Comparison of ENCODE assay signal across 2 cellular contexts in the genomic region with DNA sequence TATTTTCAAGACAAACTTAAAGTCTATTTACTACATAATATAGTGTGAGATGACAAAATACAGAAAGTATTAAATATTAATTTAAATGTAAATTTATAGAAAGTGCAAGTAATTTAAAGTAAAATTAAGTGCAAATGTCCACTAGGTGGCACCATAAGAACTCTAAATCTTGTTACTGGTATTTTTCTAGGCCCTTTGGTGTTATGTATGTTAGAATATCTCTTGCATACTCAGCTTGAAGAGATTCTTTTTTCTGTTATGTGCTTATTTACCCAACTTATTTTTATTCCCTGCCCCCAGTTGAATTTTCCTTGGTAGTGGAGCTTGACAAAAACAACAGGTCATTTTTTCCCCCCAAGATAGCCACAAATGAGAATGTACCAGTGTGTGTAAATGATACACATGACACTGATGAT.
TF ChIP-seq lines count a peak whose summit lies in the region.

No MANE protein-coding gene starts in this region.

TF ChIP-seq in IMR-90, 13 proteins besides CTCF, POLR2A, EP300 and RAD21:
- no peak for TF ChIP-seq CEBPB (IDR thresholded peaks at IDR 0.05; ENCODE audit: low read depth, low read length)
- TF ChIP-seq MAFK (IDR thresholded peaks at IDR 0.05; ENCODE audit: low read depth, low read length), result no peak
- TF ChIP-seq NFE2L2 (IDR thresholded peaks at IDR 0.05; ENCODE audit: low read depth, low read length), result no peak
- no peak for TF ChIP-seq FOS (IDR thresholded peaks at IDR 0.05; ENCODE audit: low read depth, low read length)
- TF ChIP-seq SMC3 (IDR thresholded peaks at IDR 0.05; ENCODE audit: low read depth, low read length), result no peak; the same call in 1 of the 2 replicates
- no peak for TF ChIP-seq RFX5 (IDR thresholded peaks at IDR 0.05; ENCODE audit: low read depth, low read length)
- no peak for TF ChIP-seq RCOR1 (IDR thresholded peaks at IDR 0.05; ENCODE audit: insufficient replicate concordance, low read length)
- TF ChIP-seq, protein P1, sequence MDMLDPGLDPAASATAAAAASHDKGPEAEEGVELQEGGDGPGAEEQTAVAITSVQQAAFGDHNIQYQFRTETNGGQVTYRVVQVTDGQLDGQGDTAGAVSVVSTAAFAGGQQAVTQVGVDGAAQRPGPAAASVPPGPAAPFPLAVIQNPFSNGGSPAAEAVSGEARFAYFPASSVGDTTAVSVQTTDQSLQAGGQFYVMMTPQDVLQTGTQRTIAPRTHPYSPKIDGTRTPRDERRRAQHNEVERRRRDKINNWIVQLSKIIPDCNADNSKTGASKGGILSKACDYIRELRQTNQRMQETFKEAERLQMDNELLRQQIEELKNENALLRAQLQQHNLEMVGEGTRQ (IDR thresholded peaks at IDR 0.05; ENCODE audit: low read depth, low read length), result no peak
- TF ChIP-seq MAZ (IDR thresholded peaks at IDR 0.05; ENCODE audit: borderline replicate concordance, low read depth, low read length), result no peak
- TF ChIP-seq CHD1 (IDR thresholded peaks at IDR 0.05; ENCODE audit: low read depth, low read length), result no peak
- TF ChIP-seq, protein P2, sequence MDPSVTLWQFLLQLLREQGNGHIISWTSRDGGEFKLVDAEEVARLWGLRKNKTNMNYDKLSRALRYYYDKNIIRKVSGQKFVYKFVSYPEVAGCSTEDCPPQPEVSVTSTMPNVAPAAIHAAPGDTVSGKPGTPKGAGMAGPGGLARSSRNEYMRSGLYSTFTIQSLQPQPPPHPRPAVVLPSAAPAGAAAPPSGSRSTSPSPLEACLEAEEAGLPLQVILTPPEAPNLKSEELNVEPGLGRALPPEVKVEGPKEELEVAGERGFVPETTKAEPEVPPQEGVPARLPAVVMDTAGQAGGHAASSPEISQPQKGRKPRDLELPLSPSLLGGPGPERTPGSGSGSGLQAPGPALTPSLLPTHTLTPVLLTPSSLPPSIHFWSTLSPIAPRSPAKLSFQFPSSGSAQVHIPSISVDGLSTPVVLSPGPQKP (IDR thresholded peaks at IDR 0.05; ENCODE audit: borderline replicate concordance, low read depth, low read length), result no peak
- TF ChIP-seq BHLHE40 (IDR thresholded peaks at IDR 0.05; ENCODE audit: low read depth, low read length), result no peak
- no peak for TF ChIP-seq MXI1 (IDR thresholded peaks at IDR 0.05; ENCODE audit: borderline replicate concordance, low read depth, low read length)

TF ChIP-seq in endothelial cell of umbilical vein, 7 proteins besides CTCF, POLR2A, EP300 and RAD21:
- TF ChIP-seq POLR2AphosphoS5 (IDR thresholded peaks at IDR 0.05; ENCODE audit: insufficient read depth, low read depth, low read length) (no peak), MYC (IDR thresholded peaks at IDR 0.05; ENCODE audit: low read depth, low read length) (no peak), GATA2 (IDR thresholded peaks at IDR 0.05; ENCODE audit: insufficient read depth, insufficient read length, low read depth, low read length) (no peak), JUN (IDR thresholded peaks at IDR 0.05; ENCODE audit: borderline replicate concordance, insufficient read depth, insufficient read length, low read depth) (no peak), EZH2 (IDR thresholded peaks at IDR 0.05; ENCODE audit: borderline replicate concordance, low read depth, low read length, severe bottlenecking) (no peak), MAX (IDR thresholded peaks at IDR 0.05; ENCODE audit: insufficient read depth, insufficient read length) (no peak), FOS (IDR thresholded peaks at IDR 0.05; ENCODE audit: borderline replicate concordance, insufficient read depth, low read length) (no peak)
